Comparison of ENCODE assay signal across 8 cellular contexts in the genomic region with DNA sequence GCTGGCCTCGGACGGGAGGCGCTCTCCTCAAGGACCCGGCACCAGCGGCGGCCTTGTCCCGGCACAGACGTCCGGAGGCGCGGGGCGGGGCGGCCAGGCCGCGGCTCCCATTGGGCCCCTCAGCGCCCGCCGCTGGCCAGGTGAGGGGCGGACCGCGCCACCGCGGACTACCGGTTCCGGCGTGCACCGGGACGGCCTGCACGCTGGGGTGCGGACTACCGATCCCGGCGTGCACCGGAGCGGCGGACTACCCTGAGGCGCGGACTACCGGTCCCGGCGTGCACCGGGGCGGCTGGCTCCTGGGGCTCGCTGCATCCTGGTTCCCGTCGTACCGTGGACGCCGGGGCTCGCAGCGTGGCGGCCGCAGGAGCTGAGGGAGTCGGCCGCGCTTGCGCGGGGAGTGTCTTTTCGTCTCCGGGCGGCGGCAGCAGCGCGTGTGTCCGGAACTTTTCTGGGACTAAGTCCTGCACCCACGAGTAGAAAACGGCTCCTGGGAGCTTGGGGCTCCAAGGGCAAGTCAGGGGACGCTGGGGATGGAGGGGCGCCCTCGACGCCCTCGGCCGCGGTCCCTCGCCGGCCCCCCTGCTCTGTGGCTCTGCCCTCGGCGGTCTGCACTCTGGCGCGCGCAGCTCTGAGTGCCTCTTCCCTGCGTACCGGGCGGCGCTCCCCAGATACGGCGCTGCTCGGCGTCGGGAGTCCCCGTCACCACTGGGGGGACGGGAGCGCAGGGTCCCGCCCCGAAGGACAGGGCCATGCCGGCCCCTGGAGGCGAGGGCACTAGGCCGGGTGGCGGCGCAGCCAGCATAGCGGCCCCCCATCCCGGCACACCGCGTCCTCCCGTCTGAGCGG. TPM values are rescaled to one million over a fixed set of nuclear protein-coding genes. Genes with fewer than 3 reads are reported as not detected.
DNase-seq lines count a peak whose midpoint lies in the region; ATAC-seq and TF ChIP-seq lines count a peak whose summit lies in the region.

Gene LETM1, minus strand, starts transcription at position 86 of the 849 bp plus-strand sequence. CDS start 206 bp downstream, outside the sequence.

- peaks cover 48% of the 10 kb centered on the region for H3K4me1 Mint-ChIP-seq in nephron progenitor cell
- H3K4me1 Mint-ChIP-seq in stimulated activated naive CD8-positive, alpha-beta T cell treated with anti-CD3 and anti-CD28 coated beads, Interleukin-15, amount 100 ng/mL, for 72 hours = peaks cover 51% of the 10 kb centered on the region

- no peaks in the 10 kb centered on the region for H3K27me3 ChIP-seq in RWPE2 (ENCODE audit: insufficient read depth, poor library complexity, severe bottlenecking)

- H3K9me3 Mint-ChIP-seq in nephron progenitor cell = no peaks in the 10 kb centered on the region
- H3K9me3 Mint-ChIP-seq in stimulated activated naive CD8-positive, alpha-beta T cell treated with anti-CD3 and anti-CD28 coated beads, Interleukin-15, amount 100 ng/mL, for 72 hours = no peaks in the 10 kb centered on the region

- H3K36me3 Mint-ChIP-seq in nephron progenitor cell (ENCODE audit: low read depth) = no peaks in the 10 kb centered on the region

- H3K36me3 ChIP-seq in RWPE2 (ENCODE audit: low read depth) = peaks cover 11% of the 10 kb centered on the region

- peak; percentile 94 for DNase-seq in ELF-1 (ENCODE audit: low read depth, low spot score)
- peak; percentile 95 for DNase-seq in H4 (ENCODE audit: low spot score)
- DNase-seq in LNCaP clone FGC (ENCODE audit: low read depth) = peak; percentile 86
- DNase-seq in RWPE2 (ENCODE audit: low spot score) = peak; percentile 98
- peak; percentile 91 for DNase-seq in activated T-helper 9 cell treated with anti-CD3 and anti-CD28 coated beads, Interleukin-2, amount 50 U/mL, for 16 hours (ENCODE audit: low read depth)
- peak; percentile 96 for DNase-seq in fibroblast of pulmonary artery (ENCODE audit: low read depth)
- peak; percentile 89 for DNase-seq in nephron progenitor cell
- peak; percentile 88 to 92 for DNase-seq in stimulated activated naive CD8-positive, alpha-beta T cell treated with anti-CD3 and anti-CD28 coated beads, Interleukin-15, amount 100 ng/mL, for 72 hours

- ATAC-seq in RWPE2 (ENCODE audit: low read depth) = peak; percentile 95
- peak; percentile 97 for ATAC-seq in stimulated activated naive CD8-positive, alpha-beta T cell treated with anti-CD3 and anti-CD28 coated beads, Interleukin-15, amount 100 ng/mL, for 72 hours

- peaks cover 2% of the 10 kb centered on the region for H3K4me1 ChIP-seq in RWPE2 (ENCODE audit: insufficient read depth, poor library complexity, severe bottlenecking)

- H3K9me3 ChIP-seq in RWPE2 (ENCODE audit: severe bottlenecking) = no peaks in the 10 kb centered on the region

- peak within 1 kb of the TSS; percentile 50 for H3K27ac ChIP-seq in RWPE2 (ENCODE audit: poor library complexity, severe bottlenecking)

- H3K27ac Mint-ChIP-seq in nephron progenitor cell = no peak within 1 kb of the TSS
- H3K27ac Mint-ChIP-seq in stimulated activated naive CD8-positive, alpha-beta T cell treated with anti-CD3 and anti-CD28 coated beads, Interleukin-15, amount 100 ng/mL, for 72 hours = peak within 1 kb of the TSS; percentile 52 to 91

- peak within 1 kb of the TSS; percentile 92 for H3K4me3 ChIP-seq in LNCaP clone FGC (ENCODE audit: low read depth, low read length)
- peak within 1 kb of the TSS; percentile 73 for H3K4me3 ChIP-seq in RWPE2 (ENCODE audit: severe bottlenecking)
- H3K4me3 ChIP-seq in fibroblast of pulmonary artery (replicated peaks; ENCODE audit: low read depth, low read length) = peak within 1 kb of the TSS; percentile 80

- TF ChIP-seq CTCF in LNCaP clone FGC (IDR thresholded peaks at IDR 0.05; ENCODE audit: control insufficient read depth, extremely low read depth, insufficient read depth) (no peak), RWPE2 (IDR thresholded peaks at IDR 0.05; ENCODE audit: poor library complexity, severe bottlenecking) (peak; percentile 18), fibroblast of pulmonary artery (IDR thresholded peaks at IDR 0.05; ENCODE audit: low read length, missing control alignments) (no peak), nephron progenitor cell (IDR thresholded peaks at IDR 0.05) (no peak)

- peaks cover 15% of the 10 kb centered on the region for H3K27me3 Mint-ChIP-seq in nephron progenitor cell (ENCODE audit: low read depth, poor library complexity)
- H3K27me3 Mint-ChIP-seq in stimulated activated naive CD8-positive, alpha-beta T cell treated with anti-CD3 and anti-CD28 coated beads, Interleukin-15, amount 100 ng/mL, for 72 hours = no peaks in the 10 kb centered on the region

- H3K4me3 Mint-ChIP-seq in nephron progenitor cell = peak within 1 kb of the TSS; percentile 86
- peak within 1 kb of the TSS; percentile 84 to 90 for H3K4me3 Mint-ChIP-seq in stimulated activated naive CD8-positive, alpha-beta T cell treated with anti-CD3 and anti-CD28 coated beads, Interleukin-15, amount 100 ng/mL, for 72 hours

RNA-seq across cellular contexts. Expression of gene LETM1, which starts in this region (rescaled TPM):
- 37.7 and 42.6 TPM in 2 replicates for total RNA-seq in H4 (2014; rRNA removed; shearing (Covaris generic))

Comparison
In these comparisons a context has a peak if more than half of its experiments do, and no peak if none do; other contexts are left out.
1. Peak in every context shown above with its lines: DNase-seq, ATAC-seq, H3K4me3 ChIP-seq and H3K27ac ChIP-seq.